ENCODE assay signal across 8 cellular contexts in the genomic region with DNA sequence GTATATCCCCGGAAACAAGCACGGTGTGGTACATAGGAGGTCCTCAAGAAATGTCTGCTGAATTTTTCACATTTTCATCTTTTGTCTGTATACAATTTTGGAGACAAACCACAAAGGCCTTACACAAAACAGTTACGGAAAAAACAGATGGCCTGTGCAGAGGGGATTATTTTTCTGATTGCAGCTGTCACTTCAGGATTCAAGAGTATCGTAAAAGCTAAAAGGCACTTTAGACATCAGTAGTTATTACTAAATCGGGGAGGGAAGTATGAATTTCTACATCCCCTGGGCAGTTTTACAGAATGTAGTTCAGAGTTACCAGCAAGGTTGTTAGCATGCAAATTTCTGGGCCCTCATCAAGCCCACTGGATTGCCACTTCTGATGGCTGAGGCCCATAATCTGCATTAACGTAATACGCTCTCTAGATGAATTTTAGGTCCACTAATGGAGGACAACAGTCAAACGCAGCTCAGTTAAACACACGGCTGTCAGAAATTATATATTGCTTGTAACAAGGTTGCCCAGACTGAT.
A peak's percentile ranks its signal among the peaks of the same experiment; 100 is the strongest.
DNase-seq lines count a peak whose midpoint lies in the region; ATAC-seq and TF ChIP-seq lines count a peak whose summit lies in the region.

No MANE protein-coding gene starts in this region.

- H3K9me3 ChIP-seq in DND-41 (ENCODE audit: insufficient read depth, low read length, severe bottlenecking) (no peaks in the 10 kb centered on the region), parathyroid adenoma (ENCODE audit: control insufficient read depth, low read length) (no peaks in the 10 kb centered on the region)

- H3K4me3 ChIP-seq in DND-41 (ENCODE audit: low read depth in 1 of 2, low read length in 2 of 2) (peak overlapping the region in 1 of 2 experiments; percentile 61; a peak in 2 of 4 replicates), NB4 (ENCODE audit: low read depth, low read length) (peak overlapping the region; percentile 76), choroid plexus epithelial cell (ENCODE audit: low read depth, low read length) (peak overlapping the region; percentile 83), parathyroid adenoma (ENCODE audit: low read depth, low read length) (peak overlapping the region; percentile 48)

- H3K79me2 ChIP-seq in DND-41 (ENCODE audit: insufficient read depth, low read length) (peaks cover 29% of the 10 kb centered on the region; the same call in 1 of the 2 replicates), parathyroid adenoma (no peaks in the 10 kb centered on the region)

- no peak overlapping the region for H3K27ac ChIP-seq in DND-41 (ENCODE audit: low read length)
- peak overlapping the region; percentile 51 for H3K27ac ChIP-seq in parathyroid adenoma

- TF ChIP-seq CTCF in DND-41 (IDR thresholded peaks at IDR 0.05; ENCODE audit: borderline replicate concordance, extremely low read depth, low read length, poor library complexity, severe bottlenecking) (no peak), NB4 (IDR thresholded peaks at IDR 0.05; ENCODE audit: low read depth, low read length) (no peak), choroid plexus epithelial cell (conservative IDR thresholded peaks at IDR 0.05; ENCODE audit: low read depth, low read length) (no peak), parathyroid adenoma (IDR thresholded peaks at IDR 0.05) (no peak)

- TF ChIP-seq POLR2A in NB4 (IDR thresholded peaks at IDR 0.05; ENCODE audit: extremely low read depth, insufficient read length) = no peak

- H4K20me1 ChIP-seq in DND-41 (ENCODE audit: insufficient read depth, low read length) = no peaks in the 10 kb centered on the region

- H3K36me3 ChIP-seq in DND-41 (ENCODE audit: insufficient read depth, low read length) = peaks cover 6% of the 10 kb centered on the region; the same call in 1 of the 2 replicates
- H3K36me3 ChIP-seq in parathyroid adenoma (ENCODE audit: control insufficient read depth, insufficient read depth, low read length) = no peaks in the 10 kb centered on the region

- DNase-seq in DND-41 (no peak), NB4 (ENCODE audit: low read depth) (peak; percentile 25), choroid plexus epithelial cell (ENCODE audit: low read depth) (no peak), putamen (ENCODE audit: low spot score) (no peak), 8988T (no peak)

- H3K27me3 ChIP-seq in DND-41 (ENCODE audit: insufficient read depth, low read length, poor library complexity) (no peaks in the 10 kb centered on the region), parathyroid adenoma (ENCODE audit: control insufficient read depth, insufficient read depth, low read length) (no peaks in the 10 kb centered on the region)

- no peak overlapping the region for H2AFZ ChIP-seq in DND-41 (ENCODE audit: low read depth, low read length)
- peak overlapping the region; percentile 59 for H2AFZ ChIP-seq in parathyroid adenoma

- peak overlapping the region; percentile 61 for H3K9ac ChIP-seq in DND-41 (ENCODE audit: low read depth, low read length)
- no peak overlapping the region for H3K9ac ChIP-seq in parathyroid adenoma

- H3K4me1 ChIP-seq in DND-41 (ENCODE audit: insufficient read depth, low read length) (peaks cover 52% of the 10 kb centered on the region), parathyroid adenoma (peaks cover 5% of the 10 kb centered on the region)

- ATAC-seq in DND-41 (ENCODE audit: insufficient read depth, low read depth) = no peak
- ATAC-seq in GM21576 (IDR thresholded peaks at IDR 0.05; ENCODE audit: unreplicated experiment) = no peak
- ATAC-seq in GM18858 (IDR thresholded peaks at IDR 0.05; ENCODE audit: unreplicated experiment) = no peak

- H3K4me2 ChIP-seq in DND-41 (ENCODE audit: insufficient read depth, low read length) (peak overlapping the region; percentile 60), parathyroid adenoma (ENCODE audit: low read length) (peak overlapping the region; percentile 69)
